Comparison of ENCODE assay signal across 17 cellular contexts in the genomic region with DNA sequence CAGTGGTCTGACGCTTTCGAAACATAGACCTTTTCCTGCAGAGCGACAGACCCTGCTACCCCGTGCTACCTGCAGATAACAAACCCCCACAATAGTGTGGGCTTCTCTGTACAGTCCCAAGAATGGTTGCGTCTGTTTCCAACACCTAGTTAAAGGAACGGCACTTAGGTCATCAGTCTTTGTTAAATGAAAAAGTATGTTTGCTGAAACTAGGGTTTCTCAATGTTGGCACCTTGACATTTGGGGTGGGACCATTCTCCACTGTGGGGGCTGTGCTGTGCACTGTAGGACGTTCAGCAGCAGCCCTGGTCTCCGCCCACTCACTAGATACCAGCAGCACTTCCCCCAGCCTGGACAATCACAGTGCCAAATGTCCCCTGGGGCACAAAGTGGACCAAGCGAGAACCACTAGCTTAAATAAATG. TPM values are rescaled to one million over a fixed set of nuclear protein-coding genes. Genes with fewer than 3 reads are reported as not detected.
DNase-seq lines count a peak whose midpoint lies in the region; ATAC-seq and TF ChIP-seq lines count a peak whose summit lies in the region.
"Had no signal": no experiment of that assay in that cellular context is flagged by ENCODE, and none has a peak within 500 bp of the region (broad histone marks: within the 10 kb centered on the region; RNA-seq: fewer than 3 reads in every experiment).

No MANE protein-coding gene starts in this region.

- H3K4me2 ChIP-seq in neuronal stem cell (ENCODE audit: insufficient read depth, low read length, poor library complexity, severe bottlenecking), result no peak overlapping the region
- H3K4me2 ChIP-seq: KMS-11 had no signal

- no peak overlapping the region for H3K23ac ChIP-seq in neuronal stem cell (ENCODE audit: low read depth, low read length, poor library complexity)

- 63 to 72% (median 67%) methylated on average over 8 to 9 of the region's 9 CpGs for WGBS in heart left ventricle, 4 donors
- no CpG with 5 or more reads among the region's 9 CpGs for WGBS in neuronal stem cell (ENCODE audit: extremely low coverage in 2 of 2, insufficient read length in 2 of 2, insufficient replicate concordance in 1 of 2), 2 donors
- WGBS in aorta, 2 donors, result 70 to 79% methylated on average over 9 of the region's 9 CpGs

- no peak overlapping the region for H3K18ac ChIP-seq in neuronal stem cell (ENCODE audit: low read length)

- no peaks in the 10 kb centered on the region for H3K36me3 ChIP-seq in heart left ventricle
- H3K36me3 ChIP-seq in neuronal stem cell (replicated peaks in 1 of 2; ENCODE audit: control insufficient read depth in 2 of 2, insufficient read depth in 2 of 2, low read length in 2 of 2), result no peaks in the 10 kb centered on the region
- no peaks in the 10 kb centered on the region for H3K36me3 ChIP-seq in aorta (ENCODE audit: control insufficient read depth in 1 of 2, insufficient read depth in 2 of 2, low read length in 1 of 2)

- no peak overlapping the region for H3K4ac ChIP-seq in neuronal stem cell (ENCODE audit: low read length)

- H2BK120ac ChIP-seq in neuronal stem cell (ENCODE audit: low read depth, low read length), result no peak overlapping the region

- TF ChIP-seq CTCF in heart left ventricle (IDR thresholded peaks at IDR 0.05) (no peak), GM13977 (IDR thresholded peaks at IDR 0.05; ENCODE audit: extremely low read depth, insufficient read depth, missing control alignments) (no peak)

- no peak for TF ChIP-seq POLR2A in heart left ventricle (IDR thresholded peaks at IDR 0.05)

- no peak overlapping the region for H2AK5ac ChIP-seq in neuronal stem cell (ENCODE audit: low read depth, low read length)

- H3K27me3 ChIP-seq in heart left ventricle (no peaks in the 10 kb centered on the region), neuronal stem cell (ENCODE audit: control insufficient read depth in 3 of 3, insufficient read depth in 3 of 3, low read depth in 1 of 3, low read length in 3 of 3) (no peaks in the 10 kb centered on the region), aorta (ENCODE audit: control insufficient read depth in 1 of 2, insufficient read depth in 2 of 2, low read length in 1 of 2) (no peaks in the 10 kb centered on the region)

- H3K4me1 ChIP-seq in heart left ventricle (peaks cover 0 to 26% (median 6%) of the 10 kb centered on the region in 12 donors), neuronal stem cell (ENCODE audit: control insufficient read depth in 2 of 2, insufficient read depth in 1 of 2, low read depth in 1 of 2, low read length in 2 of 2) (peaks cover 3 to 5% of the 10 kb centered on the region in 2 donors), aorta (ENCODE audit: control insufficient read depth in 1 of 2, insufficient read depth in 2 of 2, low read length in 2 of 2) (peaks cover 3 to 4% of the 10 kb centered on the region in 2 donors)

- H3K27ac ChIP-seq in heart left ventricle, result peak overlapping the region in 7 of 12 donors; percentile 6 to 78 (median 39)
- no peak overlapping the region for H3K27ac ChIP-seq in neuronal stem cell (replicated peaks; ENCODE audit: low read length)
- peak overlapping the region in 1 of 2 donors; percentile 28 for H3K27ac ChIP-seq in aorta (ENCODE audit: low read depth in 1 of 2, low read length in 2 of 2)
- H3K27ac ChIP-seq: KMS-11 had no signal

- in situ Hi-C loops in GM13977 (cut with MboI; ENCODE audit: low pct_unique_long_range_greater_than_20kb, low sequenced_read_pairs, unreplicated experiment), result no loop called here

- H3K79me1 ChIP-seq in neuronal stem cell (ENCODE audit: low read depth, low read length), result no peaks in the 10 kb centered on the region

- H4K8ac ChIP-seq in neuronal stem cell (ENCODE audit: low read depth, low read length), result no peak overlapping the region

- H3K9ac ChIP-seq in neuronal stem cell (ENCODE audit: low read depth, low read length, poor library complexity), result no peak overlapping the region
- H3K9ac ChIP-seq: KMS-11 had no signal

- no peak overlapping the region for H3K4me3 ChIP-seq in heart left ventricle
- no peak overlapping the region for H3K4me3 ChIP-seq in neuronal stem cell (ENCODE audit: low read length in 2 of 2)
- H3K4me3 ChIP-seq in aorta (ENCODE audit: low read length in 2 of 2), result no peak overlapping the region

- H4K91ac ChIP-seq in neuronal stem cell (ENCODE audit: low read depth, low read length, poor library complexity), result no peak overlapping the region

- DNase-seq in heart left ventricle (no peak), cardiac septum (ENCODE audit: low spot score) (no peak), fibroblast of gingiva (ENCODE audit: low read depth) (peak; percentile 9), neuronal stem cell (ENCODE audit: low spot score) (no peak), aorta (no peak), GM13977 (ENCODE audit: low spot score) (no peak), ecto neural progenitor cell (ENCODE audit: low spot score) (no peak)
- DNase-seq: CD4-positive, CD25-positive, alpha-beta regulatory T cell; GOT3; NCI-H1092; NCI-H1694; NCI-H2107; NCI-H69; PC-3 had no signal

- ATAC-seq in heart left ventricle (peak in 1 of 4 donors; percentile 16), aorta (ENCODE audit: low FRiP score) (peak; percentile 57), GM21825 (IDR thresholded peaks at IDR 0.05; ENCODE audit: unreplicated experiment) (no peak)
- ATAC-seq: PC-3 had no signal

- intact Hi-C loops in heart left ventricle (cut with DNase I) (loop anchor here in 3 of 10 donors (5.0 kb wide), 1 partner anchor 115 kb away; the partner anchor contains the start of gene GPAM (in 3 of the 3)), cardiac septum (cut with DNase I) (loop anchor here (5.0 kb wide), 2 partner anchors 95 to 115 kb away; partner anchors contain the start of gene GPAM), aorta (cut with DNase I) (no loop called here)

- no peak overlapping the region for H3K14ac ChIP-seq in neuronal stem cell (ENCODE audit: low read length)

- H2BK5ac ChIP-seq in neuronal stem cell (ENCODE audit: low read length), result no peak overlapping the region

- H3K9me3 ChIP-seq in heart left ventricle (no peaks in the 10 kb centered on the region), neuronal stem cell (replicated peaks in 1 of 2; ENCODE audit: control insufficient read depth in 2 of 2, insufficient read depth in 1 of 2, low read depth in 1 of 2, low read length in 2 of 2) (no peaks in the 10 kb centered on the region), aorta (ENCODE audit: control insufficient read depth, low read length) (no peaks in the 10 kb centered on the region)

- H2BK12ac ChIP-seq in neuronal stem cell (ENCODE audit: low read length), result no peak overlapping the region

- peak overlapping the region; percentile 51 for H2AFZ ChIP-seq in neuronal stem cell (ENCODE audit: low read length)

- H2BK15ac ChIP-seq in neuronal stem cell (ENCODE audit: low read length), result no peak overlapping the region

RNA-seq across cellular contexts. Expression of gene TECTB, which starts 13.7 kb away (rescaled TPM):
- total RNA-seq in heart left ventricle (not detected), cardiac septum (not detected), aorta (not detected)
- polyA plus RNA-seq in heart left ventricle (not detected), aorta (not detected)
- polyA plus RNA-seq in neuronal stem cell (2013, experiment 1 of 2), result not detected
- polyA plus RNA-seq in neuronal stem cell (2013, experiment 2 of 2), result not detected
- total RNA-seq: CD4-positive, CD25-positive, alpha-beta regulatory T cell; MCF 10A; PC-3 had no signal
- polyA plus RNA-seq: CD4-positive, CD25-positive, alpha-beta regulatory T cell had no signal
